29 cellular contexts compared by ENCODE assay signal in genomic region chr1:115577513-115577912, GRCh38.
"Had no signal": no experiment of that assay in that cellular context is flagged by ENCODE, and none has a peak within 500 bp of the region (broad histone marks: within the 10 kb centered on the region; RNA-seq: fewer than 3 reads in every experiment).

No MANE protein-coding gene starts in this region.

- ATAC-seq: naive thymus-derived CD8-positive, alpha-beta T cell; natural killer cell treated with Interleukin-12 subunit alpha and Interleukin-12 subunit beta and Interleukin-15 and Interleukin-18, amount 100 ng/mL, for 72 hours; psoas muscle; right cardiac atrium; right lobe of liver; stimulated activated memory B cell treated with anti-CD40 and anti-IgM and Interleukin-4, amounts not matched to agents 10 μg/mL and 1 μg/mL and 100 μg/mL, for 72 hours had no signal

- H3K9me3 ChIP-seq: ovary, psoas muscle, right lobe of liver, thyroid gland, vagina had no signal

- H3K9ac ChIP-seq: parathyroid adenoma had no signal

- H3K36me3 Mint-ChIP-seq: stimulated activated memory B cell treated with anti-CD40 and anti-IgM and Interleukin-4, amounts not matched to agents 10 μg/mL and 1 μg/mL and 100 μg/mL, for 72 hours had no signal

- H3K27me3 Mint-ChIP-seq: progenitor cell of endocrine pancreas; stimulated activated memory B cell treated with anti-CD40 and anti-IgM and Interleukin-4, amounts not matched to agents 10 μg/mL and 1 μg/mL and 100 μg/mL, for 72 hours had no signal

- H3K27me3 ChIP-seq: ovary, right lobe of liver, sigmoid colon, stomach, thyroid gland, tibial nerve, upper lobe of left lung, vagina had no signal

- H3K27ac ChIP-seq: ovary, parathyroid adenoma, psoas muscle, right lobe of liver, sigmoid colon, stomach, thoracic aorta, thyroid gland, tibial nerve, upper lobe of left lung, vagina had no signal

- DNase-seq: naive B cell; naive thymus-derived CD8-positive, alpha-beta T cell; nephron progenitor cell; occipital lobe; ovary; posterior cingulate gyrus; psoas muscle; right cardiac atrium; right lobe of liver; sigmoid colon; small intestine; stimulated activated CD4-positive, alpha-beta T cell treated with anti-CD3 and anti-CD28 coated beads, Interleukin-15, amount 100 ng/mL, for 24 hours; stimulated activated CD4-positive, alpha-beta T cell treated with anti-CD3 and anti-CD28 coated beads, Interleukin-2, amount 100 ng/mL, for 24 hours; stimulated activated CD4-positive, alpha-beta T cell treated with anti-CD3 and anti-CD28 coated beads, Interleukin-2, amount 100 ng/mL, for 48 hours; stimulated activated CD4-positive, alpha-beta T cell treated with anti-CD3 and anti-CD28 coated beads, Interleukin-4, amount 100 ng/mL, for 24 hours; stimulated activated naive CD4-positive, alpha-beta T cell treated with Interleukin-2 at 50 U/mL for 16 hours; stomach; thyroid gland; trophoblast cell; upper lobe of left lung had no signal

- H3K4me3 Mint-ChIP-seq: naive B cell; naive thymus-derived CD8-positive, alpha-beta T cell; natural killer cell treated with Interleukin-12 subunit alpha and Interleukin-12 subunit beta and Interleukin-15 and Interleukin-18, amount 100 ng/mL, for 72 hours; nephron progenitor cell; neural crest cell; stimulated activated memory B cell treated with anti-CD40 and anti-IgM and Interleukin-4, amounts not matched to agents 10 μg/mL and 1 μg/mL and 100 μg/mL, for 72 hours had no signal

- H3K4me1 Mint-ChIP-seq: naive B cell; naive thymus-derived CD8-positive, alpha-beta T cell; nephron progenitor cell; neural crest cell; stimulated activated memory B cell treated with anti-CD40 and anti-IgM and Interleukin-4, amounts not matched to agents 10 μg/mL and 1 μg/mL and 100 μg/mL, for 72 hours had no signal

- H3K27ac Mint-ChIP-seq: naive B cell; naive thymus-derived CD8-positive, alpha-beta T cell; natural killer cell treated with Interleukin-12 subunit alpha and Interleukin-12 subunit beta and Interleukin-15 and Interleukin-18, amount 100 ng/mL, for 72 hours; nephron progenitor cell; progenitor cell of endocrine pancreas; stimulated activated memory B cell treated with anti-CD40 and anti-IgM and Interleukin-4, amounts not matched to agents 10 μg/mL and 1 μg/mL and 100 μg/mL, for 72 hours had no signal

- H3K4me1 ChIP-seq: parathyroid adenoma, psoas muscle, right lobe of liver, sigmoid colon, stomach, thyroid gland, tibial nerve, upper lobe of left lung, vagina had no signal

- H3K4me3 ChIP-seq: ovary, psoas muscle, right lobe of liver, sigmoid colon, stomach, thoracic aorta, thyroid gland, tibial nerve, upper lobe of left lung, vagina had no signal

- H3K36me3 ChIP-seq: ovary, right lobe of liver, sigmoid colon, stomach, thoracic aorta, thyroid gland, tibial nerve, upper lobe of left lung, vagina had no signal

- FAIRE-seq: small intestine, urothelium cell line had no signal
